Comparison of ENCODE assay signal across 19 cellular contexts in the genomic region with DNA sequence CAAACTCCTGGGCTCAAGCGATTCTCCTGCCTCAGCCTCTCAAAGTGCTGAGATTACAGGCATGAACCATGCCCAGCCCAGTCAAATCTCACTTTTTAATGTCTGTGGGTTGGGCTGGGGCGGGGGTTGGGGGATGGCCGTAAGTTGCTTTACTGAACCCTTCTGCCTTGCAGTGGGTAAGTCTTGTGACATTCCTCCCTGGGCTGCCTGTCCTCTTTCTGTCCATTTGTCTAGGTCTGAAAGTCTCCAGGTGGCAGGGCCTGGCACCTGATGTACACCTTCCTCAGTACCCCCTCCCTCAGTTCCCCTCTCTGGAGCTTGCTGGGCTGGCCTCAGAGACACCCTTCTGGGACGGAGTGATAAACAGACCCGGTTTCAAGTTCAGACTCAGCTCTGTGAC. TPM values are rescaled to one million over a fixed set of nuclear protein-coding genes. Genes with fewer than 3 reads are reported as not detected.
"Had no signal": no experiment of that assay in that cellular context is flagged by ENCODE, and none has a peak within 500 bp of the region (broad histone marks: within the 10 kb centered on the region; RNA-seq: fewer than 3 reads in every experiment).

No MANE protein-coding gene starts in this region.

- H3K27me3 ChIP-seq: adrenal gland, body of pancreas, transverse colon had no signal

- H3K27ac ChIP-seq: body of pancreas, psoas muscle had no signal

- H3K27me3 Mint-ChIP-seq: activated B cell treated with CpG ODN at 0.5 μM for 24 hours; activated CD4-positive, alpha-beta T cell treated with anti-CD3 and anti-CD28 coated beads, Interleukin-2, amount 10 ng/mL, durations not matched to agents 24 days and 14 days; naive B cell; T-helper 17 cell had no signal

- DNase-seq: activated B cell treated with CpG ODN at 0.5 μM for 24 hours; activated CD4-positive, alpha-beta T cell treated with anti-CD3 and anti-CD28 coated beads, Interleukin-2, amount 10 ng/mL, durations not matched to agents 24 days and 14 days; activated naive CD4-positive, alpha-beta T cell treated with anti-CD3 and anti-CD28 coated beads, Interleukin-2, amount 50 U/mL, for 16 hours; adrenal gland; body of pancreas; dermis blood vessel endothelial cell; midbrain; naive B cell; occipital lobe; psoas muscle; SHP77 treated with DMSO at 0.1 percent for 48 hours; stimulated activated CD4-positive, alpha-beta T cell treated with anti-CD3 and anti-CD28 coated beads, Interleukin-15, amount 100 ng/mL, for 24 hours; stimulated activated CD4-positive, alpha-beta T cell treated with anti-CD3 and anti-CD28 coated beads, Interleukin-4, amount 100 ng/mL, for 24 hours; T-helper 17 cell; transverse colon had no signal

- ATAC-seq: body of pancreas, left lobe of liver, psoas muscle, T-helper 17 cell had no signal

- H3K36me3 ChIP-seq: adrenal gland, transverse colon had no signal

- H3K9me3 Mint-ChIP-seq: activated B cell treated with CpG ODN at 0.5 μM for 24 hours; activated CD4-positive, alpha-beta T cell treated with anti-CD3 and anti-CD28 coated beads, Interleukin-2, amount 10 ng/mL, durations not matched to agents 24 days and 14 days; activated T-helper 2 cell treated with anti-CD3 and anti-CD28 coated beads, Interferon-gamma antibody, Interleukin-2, Interleukin-4, amounts not matched to agents 10 μg/mL and 5 μg/mL and 100 μg/mL, durations not matched to agents 14 hours and 24 hours and 36 hours; naive B cell had no signal

- H3K4me1 ChIP-seq: body of pancreas had no signal

- H3K36me3 Mint-ChIP-seq: naive B cell had no signal

- H3K27ac Mint-ChIP-seq: activated B cell treated with CpG ODN at 0.5 μM for 24 hours; activated CD4-positive, alpha-beta T cell treated with anti-CD3 and anti-CD28 coated beads, Interleukin-2, amount 10 ng/mL, durations not matched to agents 24 days and 14 days; activated T-helper 2 cell treated with anti-CD3 and anti-CD28 coated beads, Interferon-gamma antibody, Interleukin-2, Interleukin-4, amounts not matched to agents 10 μg/mL and 5 μg/mL and 100 μg/mL, durations not matched to agents 14 hours and 24 hours and 36 hours; T-helper 17 cell had no signal

- H3K9me3 ChIP-seq: adrenal gland, body of pancreas, psoas muscle, transverse colon had no signal

- H3K4me3 Mint-ChIP-seq: activated B cell treated with CpG ODN at 0.5 μM for 24 hours; activated CD4-positive, alpha-beta T cell treated with anti-CD3 and anti-CD28 coated beads, Interleukin-2, amount 10 ng/mL, durations not matched to agents 24 days and 14 days; naive B cell; T-helper 17 cell had no signal

- H3K4me3 ChIP-seq: adrenal gland, body of pancreas, psoas muscle, transverse colon had no signal

RNA-seq across cellular contexts. Expression of a gene that starts 51.3 kb away (rescaled TPM):
- total RNA-seq: activated B cell treated with CpG ODN at 0.5 μM for 24 hours; activated CD4-positive, alpha-beta T cell treated with anti-CD3 and anti-CD28 coated beads, Interleukin-2, amount 10 ng/mL, durations not matched to agents 24 days and 14 days; activated CD8-positive, alpha-beta memory T cell treated with anti-CD3 and anti-CD28 coated beads for 36 hours; activated T-helper 2 cell treated with anti-CD3 and anti-CD28 coated beads, Interferon-gamma antibody, Interleukin-2, Interleukin-4, amounts not matched to agents 10 μg/mL and 5 μg/mL and 100 μg/mL, durations not matched to agents 14 hours and 24 hours and 36 hours; body of pancreas; dermis blood vessel endothelial cell; fibroblast of villous mesenchyme; left lobe of liver; occipital lobe; psoas muscle; transverse colon had no signal
- polyA plus RNA-seq: psoas muscle had no signal
